Comparison of ENCODE assay signal across 15 cellular contexts in genomic region chr11:1356007-1356435, GRCh38.
"Had no signal": no experiment of that assay in that cellular context is flagged by ENCODE, and none has a peak within 500 bp of the region (broad histone marks: within the 10 kb centered on the region; RNA-seq: fewer than 3 reads in every experiment).

No MANE protein-coding gene starts in this region.

- H3K27ac ChIP-seq: adrenal gland had no signal

- H3K9me3 ChIP-seq: adrenal gland had no signal

- DNase-seq: activated naive CD4-positive, alpha-beta T cell treated with anti-CD3 and anti-CD28 coated beads, Interleukin-2, amount 50 U/mL, for 16 hours; adrenal gland; cerebellar nuclear complex; dermis blood vessel endothelial cell; endodermal cell; erythroblast; glutamatergic neuron; mammary epithelial cell; natural killer cell; nucleus accumbens; stimulated activated CD4-positive, alpha-beta T cell treated with anti-CD3 and anti-CD28 coated beads, Interleukin-2, amount 100 ng/mL, for 24 hours; stimulated activated naive B cell treated with anti-CD40 and anti-IgM and Interleukin-4, amounts not matched to agents 10 μg/mL and 1 μg/mL and 100 μg/mL, for 72 hours; T-helper 1 cell had no signal

- H3K4me1 ChIP-seq: adrenal gland had no signal

- H3K4me3 ChIP-seq: adrenal gland had no signal

- H3K36me3 ChIP-seq: adrenal gland had no signal

- ATAC-seq: left lobe of liver; sciatic nerve; stimulated activated naive B cell treated with anti-CD40 and anti-IgM and Interleukin-4, amounts not matched to agents 10 μg/mL and 1 μg/mL and 100 μg/mL, for 72 hours had no signal

- H3K27me3 ChIP-seq: adrenal gland had no signal
